In the genomic region with DNA sequence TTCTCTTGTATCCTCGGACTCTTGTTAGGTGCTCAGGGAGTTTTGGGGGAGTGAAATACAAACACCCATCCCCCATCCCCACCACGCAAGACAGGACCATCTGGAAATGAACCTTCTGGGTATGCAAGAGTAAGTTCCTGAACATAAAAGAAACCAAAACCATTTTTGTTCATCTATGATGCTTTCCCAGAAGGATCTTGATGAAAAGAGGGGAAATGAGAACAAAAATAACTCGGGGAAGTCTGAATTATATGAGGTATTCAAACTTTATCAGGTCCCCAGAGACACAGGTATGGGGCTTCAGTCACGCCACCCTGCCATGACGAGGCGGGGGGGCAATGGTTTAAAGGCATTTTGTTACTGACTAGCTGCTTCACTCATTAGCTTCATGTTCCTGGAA, we compare ENCODE assay signal across 30 cellular contexts.
DNase-seq lines count a peak whose midpoint lies in the region; ATAC-seq, FAIRE-seq and TF ChIP-seq lines count a peak whose summit lies in the region.
"Had no signal": no experiment of that assay in that cellular context is flagged by ENCODE, and none has a peak within 500 bp of the region (broad histone marks: within the 10 kb centered on the region; RNA-seq: fewer than 3 reads in every experiment).

No MANE protein-coding gene starts in this region.

- no peaks in the 10 kb centered on the region for H3K36me3 ChIP-seq in testis (ENCODE audit: low read depth, missing control alignments)
- H3K36me3 ChIP-seq: colonic mucosa, upper lobe of left lung, WERI-Rb-1 had no signal

- FAIRE-seq in GM12892 (lab: Jason Lieb, UNC), result peak; percentile 82
- FAIRE-seq: small intestine had no signal

- POLR2A ChIA-PET in activated CD8-positive, alpha-beta T cell treated with anti-CD3 and anti-CD28 coated beads, Interleukin-2, amount 10 ng/mL, durations not matched to agents 7 days and 5 days (lab: Charles Lee), result no interaction called here

- CTCF ChIA-PET in activated CD8-positive, alpha-beta T cell treated with anti-CD3 and anti-CD28 coated beads, Interleukin-2, amount 10 ng/mL, durations not matched to agents 7 days and 5 days (lab: Charles Lee), result interaction anchor here (1.4 kb wide), 1 partner anchor 48 kb away, joined by 4 read pairs; no protein-coding TSS in a partner anchor

- peak; percentile 47 for ATAC-seq in GM21390 (IDR thresholded peaks at IDR 0.05; ENCODE audit: unreplicated experiment)
- ATAC-seq in stimulated activated memory B cell treated with anti-CD40 and anti-IgM and Interleukin-4, amounts not matched to agents 10 μg/mL and 1 μg/mL and 100 μg/mL, for 72 hours, result peak; percentile 86
- no peak for ATAC-seq in activated CD8-positive, alpha-beta T cell treated with anti-CD3 and anti-CD28 coated beads, Interleukin-2, amount 10 ng/mL, durations not matched to agents 7 days and 5 days
- ATAC-seq: effector memory CD8-positive, alpha-beta T cell; HCT116; left cardiac atrium; Panc1 had no signal

- TF ChIP-seq POLR2A in GM12892 (IDR thresholded peaks at IDR 0.05; ENCODE audit: low read depth, low read length), result no peak
- no peak for TF ChIP-seq POLR2A in testis (IDR thresholded peaks at IDR 0.05)

- 66 to 75% methylated on average over 6 of the region's 6 CpGs for WGBS in testis, 2 donors

- TF ChIP-seq CTCF in testis (IDR thresholded peaks at IDR 0.05), result no peak

- no peaks in the 10 kb centered on the region for H3K36me3 Mint-ChIP-seq in IgD-negative memory B cell
- no peaks in the 10 kb centered on the region for H3K36me3 Mint-ChIP-seq in stimulated activated memory B cell treated with anti-CD40 and anti-IgM and Interleukin-4, amounts not matched to agents 10 μg/mL and 1 μg/mL and 100 μg/mL, for 72 hours
- peaks cover 4% of the 10 kb centered on the region for H3K36me3 Mint-ChIP-seq in activated CD8-positive, alpha-beta T cell treated with anti-CD3 and anti-CD28 coated beads, Interleukin-2, amount 10 ng/mL, durations not matched to agents 7 days and 5 days (ENCODE audit: low read depth)

- peak overlapping the region; percentile 60 to 92 (median 76) for H3K4me3 Mint-ChIP-seq in IgD-negative memory B cell
- peak overlapping the region; percentile 58 for H3K4me3 Mint-ChIP-seq in stimulated activated memory B cell treated with anti-CD40 and anti-IgM and Interleukin-4, amounts not matched to agents 10 μg/mL and 1 μg/mL and 100 μg/mL, for 72 hours
- no peak overlapping the region for H3K4me3 Mint-ChIP-seq in activated CD8-positive, alpha-beta T cell treated with anti-CD3 and anti-CD28 coated beads, Interleukin-2, amount 10 ng/mL, durations not matched to agents 7 days and 5 days
- H3K4me3 Mint-ChIP-seq: activated naive CD4-positive, alpha-beta T cell treated with anti-CD3 and anti-CD28 coated beads, Interleukin-2, amount 50 U/mL, for 24 hours; activated T-helper 1 cell treated with anti-CD3 and anti-CD28 coated beads, Interleukin-12 subunit alpha, Interleukin-12 subunit beta, Interleukin-2, Interleukin-4 antibody, amounts not matched to agents 30 ng/mL and 10 ng/mL and 1 ng/mL, durations not matched to agents 14 hours and 24 hours and 36 hours; effector memory CD8-positive, alpha-beta T cell; neural crest cell had no signal

- peaks cover 0 to 3% (median 0%) of the 10 kb centered on the region in 3 donors for H3K9me3 Mint-ChIP-seq in IgD-negative memory B cell
- H3K9me3 Mint-ChIP-seq in stimulated activated memory B cell treated with anti-CD40 and anti-IgM and Interleukin-4, amounts not matched to agents 10 μg/mL and 1 μg/mL and 100 μg/mL, for 72 hours, result no peaks in the 10 kb centered on the region
- H3K9me3 Mint-ChIP-seq in activated CD8-positive, alpha-beta T cell treated with anti-CD3 and anti-CD28 coated beads, Interleukin-2, amount 10 ng/mL, durations not matched to agents 7 days and 5 days (ENCODE audit: insufficient read depth), result no peaks in the 10 kb centered on the region
- H3K9me3 Mint-ChIP-seq: activated naive CD4-positive, alpha-beta T cell treated with anti-CD3 and anti-CD28 coated beads, Interleukin-2, amount 50 U/mL, for 24 hours; activated T-helper 1 cell treated with anti-CD3 and anti-CD28 coated beads, Interleukin-12 subunit alpha, Interleukin-12 subunit beta, Interleukin-2, Interleukin-4 antibody, amounts not matched to agents 30 ng/mL and 10 ng/mL and 1 ng/mL, durations not matched to agents 14 hours and 24 hours and 36 hours; effector memory CD8-positive, alpha-beta T cell; neural crest cell had no signal

- H3K27ac Mint-ChIP-seq in IgD-negative memory B cell, result peak overlapping the region; percentile 62 to 90 (median 88)
- peak overlapping the region; percentile 83 for H3K27ac Mint-ChIP-seq in stimulated activated memory B cell treated with anti-CD40 and anti-IgM and Interleukin-4, amounts not matched to agents 10 μg/mL and 1 μg/mL and 100 μg/mL, for 72 hours
- H3K27ac Mint-ChIP-seq in activated CD8-positive, alpha-beta T cell treated with anti-CD3 and anti-CD28 coated beads, Interleukin-2, amount 10 ng/mL, durations not matched to agents 7 days and 5 days, result no peak overlapping the region
- H3K27ac Mint-ChIP-seq: activated naive CD4-positive, alpha-beta T cell treated with anti-CD3 and anti-CD28 coated beads, Interleukin-2, amount 50 U/mL, for 24 hours; activated T-helper 1 cell treated with anti-CD3 and anti-CD28 coated beads, Interleukin-12 subunit alpha, Interleukin-12 subunit beta, Interleukin-2, Interleukin-4 antibody, amounts not matched to agents 30 ng/mL and 10 ng/mL and 1 ng/mL, durations not matched to agents 14 hours and 24 hours and 36 hours; effector memory CD8-positive, alpha-beta T cell had no signal

- H3K4me1 Mint-ChIP-seq in IgD-negative memory B cell, result peaks cover 48 to 57% (median 50%) of the 10 kb centered on the region in 3 donors
- peaks cover 53% of the 10 kb centered on the region for H3K4me1 Mint-ChIP-seq in stimulated activated memory B cell treated with anti-CD40 and anti-IgM and Interleukin-4, amounts not matched to agents 10 μg/mL and 1 μg/mL and 100 μg/mL, for 72 hours
- H3K4me1 Mint-ChIP-seq in activated CD8-positive, alpha-beta T cell treated with anti-CD3 and anti-CD28 coated beads, Interleukin-2, amount 10 ng/mL, durations not matched to agents 7 days and 5 days (ENCODE audit: low read depth), result peaks cover 12% of the 10 kb centered on the region
- H3K4me1 Mint-ChIP-seq: activated naive CD4-positive, alpha-beta T cell treated with anti-CD3 and anti-CD28 coated beads, Interleukin-2, amount 50 U/mL, for 24 hours; neural crest cell had no signal

- intact Hi-C loops in testis (cut with DNase I; ENCODE audit: low total_unique reads), result no loop called here

- no peak for DNase-seq in GM12892 (ENCODE audit: insufficient read length)
- DNase-seq in effector CD4-positive, alpha-beta T cell, result no peak
- DNase-seq in activated CD8-positive, alpha-beta T cell treated with anti-CD3 and anti-CD28 coated beads, Interleukin-2, amount 10 ng/mL, durations not matched to agents 7 days and 5 days, result no peak
- no peak for DNase-seq in testis
- DNase-seq: activated CD4-positive, alpha-beta T cell treated with anti-CD3 and anti-CD28 coated beads, Interleukin-2, amount 50 U/mL, for 1 hour; anterior cingulate cortex; Calu3; colonic mucosa; effector memory CD8-positive, alpha-beta T cell; erythroblast; left cardiac atrium; NCI-H1105 treated with DMSO at 0.1 percent for 48 hours; NCI-H1930; NCI-H526; SHP77 treated with DMSO at 0.1 percent for 48 hours; small intestine; stimulated activated CD4-positive, alpha-beta T cell treated with anti-CD3 and anti-CD28 coated beads, Interleukin-1b, Interleukin-23, amount 100 ng/mL, for 48 hours; stimulated activated CD8-positive, alpha-beta memory T cell treated with anti-CD3 and anti-CD28 coated beads, Interleukin-4, amount 100 ng/mL, for 48 hours; T1000; upper lobe of left lung; WERI-Rb-1 had no signal

- no peaks in the 10 kb centered on the region for H3K27me3 ChIP-seq in testis
- H3K27me3 ChIP-seq: colonic mucosa, upper lobe of left lung had no signal

- no peak overlapping the region for H3K27ac ChIP-seq in testis
- H3K27ac ChIP-seq: colonic mucosa, parathyroid adenoma, upper lobe of left lung, WERI-Rb-1 had no signal

- H3K4me1 ChIP-seq in testis, result peaks cover 10% of the 10 kb centered on the region
- H3K4me1 ChIP-seq: colonic mucosa, parathyroid adenoma, upper lobe of left lung had no signal

- no peaks in the 10 kb centered on the region for H3K9me3 ChIP-seq in testis
- H3K9me3 ChIP-seq: colonic mucosa, upper lobe of left lung had no signal

- no peak overlapping the region for H3K4me3 ChIP-seq in testis
- H3K4me3 ChIP-seq: colonic mucosa, upper lobe of left lung had no signal

- H3K27me3 Mint-ChIP-seq in IgD-negative memory B cell, result no peaks in the 10 kb centered on the region
- no peaks in the 10 kb centered on the region for H3K27me3 Mint-ChIP-seq in stimulated activated memory B cell treated with anti-CD40 and anti-IgM and Interleukin-4, amounts not matched to agents 10 μg/mL and 1 μg/mL and 100 μg/mL, for 72 hours
- H3K27me3 Mint-ChIP-seq in activated CD8-positive, alpha-beta T cell treated with anti-CD3 and anti-CD28 coated beads, Interleukin-2, amount 10 ng/mL, durations not matched to agents 7 days and 5 days (ENCODE audit: low read depth), result no peaks in the 10 kb centered on the region
- H3K27me3 Mint-ChIP-seq: activated naive CD4-positive, alpha-beta T cell treated with anti-CD3 and anti-CD28 coated beads, Interleukin-2, amount 50 U/mL, for 24 hours; effector memory CD8-positive, alpha-beta T cell had no signal
